In genomic region chr19:10353793-10354391, GRCh38 we compare ENCODE assay signal across 8 cellular contexts. TPM values are rescaled to one million over a fixed set of nuclear protein-coding genes. Genes with fewer than 3 reads are reported as not detected.
DNase-seq lines count a peak whose midpoint lies in the region; ATAC-seq lines count a peak whose summit lies in the region.

No MANE protein-coding gene starts in this region.

- ATAC-seq in activated T-cell treated with anti-CD3 and anti-CD28 coated beads, Interleukin-2, amount 50 U/mL, for 72 hours (replicated peaks in 1 of 2), result peak; percentile 18 to 38
- peak; percentile 44 for ATAC-seq in stimulated activated naive CD8-positive, alpha-beta T cell treated with anti-CD3 and anti-CD28 coated beads, Interleukin-15, Interleukin-2, amounts not matched to agents 100 U/mL and 50 U/mL, for 24 hours
- no peak for ATAC-seq in GM21381 (IDR thresholded peaks at IDR 0.05; ENCODE audit: unreplicated experiment)

- H3K4me3 Mint-ChIP-seq in activated T-cell treated with anti-CD3 and anti-CD28 coated beads, Interleukin-2, amount 50 U/mL, for 72 hours, result no peak overlapping the region

- peak overlapping the region; percentile 65 for H3K4me3 ChIP-seq in iPS-11a (ENCODE audit: low read depth, low read length)

- H3K4me1 Mint-ChIP-seq in activated T-cell treated with anti-CD3 and anti-CD28 coated beads, Interleukin-2, amount 50 U/mL, for 72 hours (ENCODE audit: low read depth), result no peaks in the 10 kb centered on the region

- no peaks in the 10 kb centered on the region for H3K27me3 Mint-ChIP-seq in activated T-cell treated with anti-CD3 and anti-CD28 coated beads, Interleukin-2, amount 50 U/mL, for 72 hours (ENCODE audit: low read depth)

- peak; percentile 21 for DNase-seq in NCI-H510A (lab: John Stamatoyannopoulos, UW)
- no peak for DNase-seq in NCI-H510A treated with DMSO at 0.1 percent for 48 hours (lab: John Stamatoyannopoulos, UW)
- DNase-seq in activated T-cell treated with anti-CD3 and anti-CD28 coated beads, Interleukin-2, amount 50 U/mL, for 72 hours, result peak; percentile 42 to 58
- peak; percentile 70 for DNase-seq in stimulated activated naive CD8-positive, alpha-beta T cell treated with anti-CD3 and anti-CD28 coated beads, Interleukin-15, Interleukin-2, amounts not matched to agents 100 U/mL and 50 U/mL, for 24 hours
- no peak for DNase-seq in hypothalamus (lab: John Stamatoyannopoulos, UW)
- DNase-seq in KG1 (lab: John Stamatoyannopoulos, UW), result no peak

- H3K36me3 Mint-ChIP-seq in activated T-cell treated with anti-CD3 and anti-CD28 coated beads, Interleukin-2, amount 50 U/mL, for 72 hours (ENCODE audit: insufficient read depth in 2 of 2), result peaks cover 4 to 27% of the 10 kb centered on the region in 2 donors

- no peaks in the 10 kb centered on the region for H3K9me3 Mint-ChIP-seq in activated T-cell treated with anti-CD3 and anti-CD28 coated beads, Interleukin-2, amount 50 U/mL, for 72 hours

- H3K27ac Mint-ChIP-seq in activated T-cell treated with anti-CD3 and anti-CD28 coated beads, Interleukin-2, amount 50 U/mL, for 72 hours, result no peak overlapping the region

RNA-seq across cellular contexts. Expression of gene ICAM3, which starts 14.5 kb away (rescaled TPM):
- total RNA-seq in activated T-cell treated with anti-CD3 and anti-CD28 coated beads, Interleukin-2, amount 50 U/mL, for 72 hours, result 100 to 1,000 TPM; 163 to 183 TPM

RNA-seq across cellular contexts. Expression of gene RAVER1, which starts 20.6 kb away (rescaled TPM):
- total RNA-seq in activated T-cell treated with anti-CD3 and anti-CD28 coated beads, Interleukin-2, amount 50 U/mL, for 72 hours, result 10 to 100 TPM; 60.2 to 68.3 TPM

RNA-seq across cellular contexts. Expression of gene TYK2, which starts 26.5 kb away (rescaled TPM):
- 100 to 1,000 TPM; 174 to 222 TPM for total RNA-seq in activated T-cell treated with anti-CD3 and anti-CD28 coated beads, Interleukin-2, amount 50 U/mL, for 72 hours

RNA-seq across cellular contexts. Expression of gene FDX2, which starts 38.1 kb away (rescaled TPM):
- 10 to 100 TPM; 13.0 to 16.3 TPM for total RNA-seq in activated T-cell treated with anti-CD3 and anti-CD28 coated beads, Interleukin-2, amount 50 U/mL, for 72 hours

RNA-seq across cellular contexts. Expression of gene ZGLP1, which starts 44.3 kb away (rescaled TPM):
- 1 to 10 TPM; 5.9 TPM for total RNA-seq in activated T-cell treated with anti-CD3 and anti-CD28 coated beads, Interleukin-2, amount 50 U/mL, for 72 hours

Comparison
In these comparisons a context has a peak if more than half of its experiments do, and no peak if none do; other contexts are left out.
1. DNase-seq: peak in NCI-H510A (single experiment), activated T-cell treated with anti-CD3 and anti-CD28 coated beads, Interleukin-2, amount 50 U/mL, for 72 hours (2 of 2) and stimulated activated naive CD8-positive, alpha-beta T cell treated with anti-CD3 and anti-CD28 coated beads, Interleukin-15, Interleukin-2, amounts not matched to agents 100 U/mL and 50 U/mL, for 24 hours (single experiment); none in NCI-H510A treated with DMSO at 0.1 percent for 48 hours (single experiment), hypothalamus (0 of 51) and KG1 (single experiment).